In the genomic region with DNA sequence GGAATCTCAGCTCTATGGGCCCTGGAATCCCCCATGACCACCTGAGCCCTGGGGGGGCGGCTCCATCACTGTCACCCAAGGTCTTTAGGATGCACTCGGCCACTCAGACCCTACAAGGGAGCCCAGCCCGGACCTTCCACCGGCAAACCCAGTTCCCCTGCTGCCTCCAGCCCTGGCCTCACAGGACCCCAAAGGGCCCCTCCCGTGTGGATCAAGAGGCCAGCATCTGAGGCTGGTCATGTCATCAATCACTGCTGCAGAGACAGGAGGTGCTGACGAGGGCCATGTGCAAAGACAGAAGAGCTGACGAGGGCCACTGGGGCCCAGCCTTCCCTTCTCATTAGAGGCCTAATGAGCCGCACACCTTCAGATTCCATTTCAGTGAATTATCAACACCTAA, we compare ENCODE assay signal across 1 cellular context.
TF ChIP-seq lines count a peak whose summit lies in the region.

No MANE protein-coding gene starts in this region.

TF ChIP-seq in K562, 482 proteins besides CTCF, POLR2A, EP300 and RAD21:
- TF ChIP-seq, protein P1, sequence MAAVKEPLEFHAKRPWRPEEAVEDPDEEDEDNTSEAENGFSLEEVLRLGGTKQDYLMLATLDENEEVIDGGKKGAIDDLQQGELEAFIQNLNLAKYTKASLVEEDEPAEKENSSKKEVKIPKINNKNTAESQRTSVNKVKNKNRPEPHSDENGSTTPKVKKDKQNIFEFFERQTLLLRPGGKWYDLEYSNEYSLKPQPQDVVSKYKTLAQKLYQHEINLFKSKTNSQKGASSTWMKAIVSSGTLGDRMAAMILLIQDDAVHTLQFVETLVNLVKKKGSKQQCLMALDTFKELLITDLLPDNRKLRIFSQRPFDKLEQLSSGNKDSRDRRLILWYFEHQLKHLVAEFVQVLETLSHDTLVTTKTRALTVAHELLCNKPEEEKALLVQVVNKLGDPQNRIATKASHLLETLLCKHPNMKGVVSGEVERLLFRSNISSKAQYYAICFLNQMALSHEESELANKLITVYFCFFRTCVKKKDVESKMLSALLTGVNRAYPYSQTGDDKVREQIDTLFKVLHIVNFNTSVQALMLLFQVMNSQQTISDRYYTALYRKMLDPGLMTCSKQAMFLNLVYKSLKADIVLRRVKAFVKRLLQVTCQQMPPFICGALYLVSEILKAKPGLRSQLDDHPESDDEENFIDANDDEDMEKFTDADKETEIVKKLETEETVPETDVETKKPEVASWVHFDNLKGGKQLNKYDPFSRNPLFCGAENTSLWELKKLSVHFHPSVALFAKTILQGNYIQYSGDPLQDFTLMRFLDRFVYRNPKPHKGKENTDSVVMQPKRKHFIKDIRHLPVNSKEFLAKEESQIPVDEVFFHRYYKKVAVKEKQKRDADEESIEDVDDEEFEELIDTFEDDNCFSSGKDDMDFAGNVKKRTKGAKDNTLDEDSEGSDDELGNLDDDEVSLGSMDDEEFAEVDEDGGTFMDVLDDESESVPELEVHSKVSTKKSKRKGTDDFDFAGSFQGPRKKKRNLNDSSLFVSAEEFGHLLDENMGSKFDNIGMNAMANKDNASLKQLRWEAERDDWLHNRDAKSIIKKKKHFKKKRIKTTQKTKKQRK (IDR thresholded peaks at IDR 0.05; ENCODE audit: borderline replicate concordance, low read depth, low read length): no peak
- TF ChIP-seq, protein P2, sequence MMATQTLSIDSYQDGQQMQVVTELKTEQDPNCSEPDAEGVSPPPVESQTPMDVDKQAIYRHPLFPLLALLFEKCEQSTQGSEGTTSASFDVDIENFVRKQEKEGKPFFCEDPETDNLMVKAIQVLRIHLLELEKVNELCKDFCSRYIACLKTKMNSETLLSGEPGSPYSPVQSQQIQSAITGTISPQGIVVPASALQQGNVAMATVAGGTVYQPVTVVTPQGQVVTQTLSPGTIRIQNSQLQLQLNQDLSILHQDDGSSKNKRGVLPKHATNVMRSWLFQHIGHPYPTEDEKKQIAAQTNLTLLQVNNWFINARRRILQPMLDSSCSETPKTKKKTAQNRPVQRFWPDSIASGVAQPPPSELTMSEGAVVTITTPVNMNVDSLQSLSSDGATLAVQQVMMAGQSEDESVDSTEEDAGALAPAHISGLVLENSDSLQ (IDR thresholded peaks at IDR 0.05): peak; percentile 76
- TF ChIP-seq POLR2G (IDR thresholded peaks at IDR 0.05; ENCODE audit: low read depth, low read length) (0 out of 2 replicates have a peak, but pooled peaks have one; percentile 31), STAT5A (IDR thresholded peaks at IDR 0.05; ENCODE audit: borderline replicate concordance, low read length) (no peak), RBFOX2 (IDR thresholded peaks at IDR 0.05; ENCODE audit: low read depth, low read length) (0 out of 2 replicates have a peak, but pooled peaks have one; percentile 7), MEIS2 (IDR thresholded peaks at IDR 0.05; ENCODE audit: partially characterized antibody) (peak; percentile 73), SAFB (IDR thresholded peaks at IDR 0.05; ENCODE audit: borderline replicate concordance, low read depth, low read length) (no peak)
- TF ChIP-seq, protein P3, sequence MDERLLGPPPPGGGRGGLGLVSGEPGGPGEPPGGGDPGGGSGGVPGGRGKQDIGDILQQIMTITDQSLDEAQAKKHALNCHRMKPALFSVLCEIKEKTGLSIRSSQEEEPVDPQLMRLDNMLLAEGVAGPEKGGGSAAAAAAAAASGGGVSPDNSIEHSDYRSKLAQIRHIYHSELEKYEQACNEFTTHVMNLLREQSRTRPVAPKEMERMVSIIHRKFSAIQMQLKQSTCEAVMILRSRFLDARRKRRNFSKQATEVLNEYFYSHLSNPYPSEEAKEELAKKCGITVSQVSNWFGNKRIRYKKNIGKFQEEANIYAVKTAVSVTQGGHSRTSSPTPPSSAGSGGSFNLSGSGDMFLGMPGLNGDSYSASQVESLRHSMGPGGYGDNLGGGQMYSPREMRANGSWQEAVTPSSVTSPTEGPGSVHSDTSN (CRISPR knock-in tag; IDR thresholded peaks at IDR 0.05; ENCODE audit: low read depth): no peak
- TF ChIP-seq, protein P3 (tag; conservative IDR thresholded peaks at IDR 0.05; ENCODE audit: low read depth): peak; percentile 35; the same call in 1 of the 2 replicates
